ENCODE assay signal across 30 cellular contexts in genomic region chr5:123579410-123579809, GRCh38.
"Had no signal": no experiment of that assay in that cellular context is flagged by ENCODE, and none has a peak within 500 bp of the region (broad histone marks: within the 10 kb centered on the region; RNA-seq: fewer than 3 reads in every experiment).

No MANE protein-coding gene starts in this region.

- H3K27me3 Mint-ChIP-seq: activated CD4-positive, alpha-beta memory T cell treated with anti-CD3 and anti-CD28 coated beads for 36 hours; activated CD4-positive, alpha-beta T cell treated with anti-CD3 and anti-CD28 coated beads, Interleukin-2, amount 10 ng/mL, durations not matched to agents 24 days and 14 days; activated naive CD4-positive, alpha-beta T cell treated with anti-CD3 and anti-CD28 coated beads, Interleukin-2, amount 50 U/mL, for 24 hours; activated naive CD8-positive, alpha-beta T cell treated with anti-CD3 and anti-CD28 coated beads, Interleukin-2, amount 50 U/mL, for 24 hours; memory B cell; naive thymus-derived CD8-positive, alpha-beta T cell had no signal

- FAIRE-seq: urothelium cell line had no signal

- H3K27ac ChIP-seq: esophagus muscularis mucosa, foreskin keratinocyte, hepatocyte, right lobe of liver, skin epidermis, testis had no signal

- H3K36me3 ChIP-seq: breast epithelium had no signal

- H3K9me3 Mint-ChIP-seq: activated CD4-positive, alpha-beta memory T cell treated with anti-CD3 and anti-CD28 coated beads for 36 hours; activated CD4-positive, alpha-beta T cell treated with anti-CD3 and anti-CD28 coated beads, Interleukin-2, amount 10 ng/mL, durations not matched to agents 24 days and 14 days; activated naive CD4-positive, alpha-beta T cell treated with anti-CD3 and anti-CD28 coated beads, Interleukin-2, amount 50 U/mL, for 24 hours; activated naive CD8-positive, alpha-beta T cell treated with anti-CD3 and anti-CD28 coated beads, Interleukin-2, amount 50 U/mL, for 24 hours; endodermal cell; memory B cell had no signal

- H3K9me3 ChIP-seq: breast epithelium, esophagus muscularis mucosa, right lobe of liver, testis had no signal

- H3K4me3 ChIP-seq: breast epithelium, esophagus muscularis mucosa, hepatocyte, right lobe of liver, skin epidermis, testis had no signal

- H3K4me1 Mint-ChIP-seq: activated CD4-positive, alpha-beta T cell treated with anti-CD3 and anti-CD28 coated beads, Interleukin-2, amount 10 ng/mL, durations not matched to agents 24 days and 14 days; activated naive CD4-positive, alpha-beta T cell treated with anti-CD3 and anti-CD28 coated beads, Interleukin-2, amount 50 U/mL, for 24 hours; memory B cell; naive thymus-derived CD8-positive, alpha-beta T cell had no signal

- DNase-seq: activated CD4-positive, alpha-beta memory T cell treated with anti-CD3 and anti-CD28 coated beads for 36 hours; activated CD4-positive, alpha-beta T cell treated with anti-CD3 and anti-CD28 coated beads, Interleukin-2, amount 10 ng/mL, durations not matched to agents 24 days and 14 days; activated CD4-positive, CD25-positive, alpha-beta regulatory T cell treated with anti-CD3 and anti-CD28 coated beads, Interleukin-2, amount 50 U/mL, for 72 hours; activated CD8-positive, alpha-beta memory T cell treated with anti-CD3 and anti-CD28 coated beads, Interleukin-2, amount 50 U/mL, for 4 hours; activated gamma-delta T cell treated with Interleukin-2 at 50 U/mL for 16 hours; activated naive CD8-positive, alpha-beta T cell treated with anti-CD3 and anti-CD28 coated beads, Interleukin-2, amount 50 U/mL, for 24 hours; activated T-cell treated with anti-CD3 and anti-CD28 coated beads, Interleukin-2, amount 50 U/mL, for 1 hour; amygdala; endodermal cell; foreskin keratinocyte; islet precursor cell; midbrain; naive thymus-derived CD8-positive, alpha-beta T cell; nucleus accumbens; right lobe of liver; stimulated activated CD4-positive, alpha-beta T cell treated with anti-CD3 and anti-CD28 coated beads, Interleukin-12 subunit alpha, Interleukin-12 subunit beta, amount 100 ng/mL, for 4 hours; stimulated activated CD4-positive, alpha-beta T cell treated with anti-CD3 and anti-CD28 coated beads, Interleukin-4, amount 100 ng/mL, for 1 hour; stimulated activated naive CD8-positive, alpha-beta T cell treated with anti-CD3 and anti-CD28 coated beads, Interleukin-15, Interleukin-2, amounts not matched to agents 100 U/mL and 50 U/mL, for 24 hours; T-helper 2 cell; testis; trophoblast cell had no signal

- H3K27ac Mint-ChIP-seq: activated CD4-positive, alpha-beta memory T cell treated with anti-CD3 and anti-CD28 coated beads for 36 hours; activated CD4-positive, alpha-beta T cell treated with anti-CD3 and anti-CD28 coated beads, Interleukin-2, amount 10 ng/mL, durations not matched to agents 24 days and 14 days; activated naive CD4-positive, alpha-beta T cell treated with anti-CD3 and anti-CD28 coated beads, Interleukin-2, amount 50 U/mL, for 24 hours; activated naive CD8-positive, alpha-beta T cell treated with anti-CD3 and anti-CD28 coated beads, Interleukin-2, amount 50 U/mL, for 24 hours; endodermal cell had no signal

- H3K27me3 ChIP-seq: breast epithelium, esophagus muscularis mucosa, foreskin keratinocyte, hepatocyte, right lobe of liver, testis had no signal

- H3K4me3 Mint-ChIP-seq: activated CD4-positive, alpha-beta memory T cell treated with anti-CD3 and anti-CD28 coated beads for 36 hours; activated CD4-positive, alpha-beta T cell treated with anti-CD3 and anti-CD28 coated beads, Interleukin-2, amount 10 ng/mL, durations not matched to agents 24 days and 14 days; activated naive CD4-positive, alpha-beta T cell treated with anti-CD3 and anti-CD28 coated beads, Interleukin-2, amount 50 U/mL, for 24 hours; activated naive CD8-positive, alpha-beta T cell treated with anti-CD3 and anti-CD28 coated beads, Interleukin-2, amount 50 U/mL, for 24 hours; endodermal cell; memory B cell; naive thymus-derived CD8-positive, alpha-beta T cell; neural crest cell had no signal

- ATAC-seq: activated naive CD8-positive, alpha-beta T cell treated with anti-CD3 and anti-CD28 coated beads, Interleukin-2, amount 50 U/mL, for 24 hours; foreskin keratinocyte; naive thymus-derived CD8-positive, alpha-beta T cell; right lobe of liver; SK-N-SH treated with all-trans-retinoic acid at 6 μM for 48 hours; stimulated activated naive CD8-positive, alpha-beta T cell treated with anti-CD3 and anti-CD28 coated beads, Interleukin-15, Interleukin-2, amounts not matched to agents 100 U/mL and 50 U/mL, for 24 hours had no signal

- H3K4me1 ChIP-seq: breast epithelium, foreskin keratinocyte, right lobe of liver, testis had no signal
